ENCODE assay signal across 15 cellular contexts in genomic region chr6:113668712-113669408, GRCh38.
DNase-seq lines count a peak whose midpoint lies in the region; ATAC-seq, FAIRE-seq and TF ChIP-seq lines count a peak whose summit lies in the region.
"Had no signal": no experiment of that assay in that cellular context is flagged by ENCODE, and none has a peak within 500 bp of the region (broad histone marks: within the 10 kb centered on the region; RNA-seq: fewer than 3 reads in every experiment).

No MANE protein-coding gene starts in this region.

- H3K9me3 Mint-ChIP-seq in activated T-cell treated with anti-CD3 and anti-CD28 coated beads, Interleukin-2, amount 50 U/mL, for 24 hours: no peaks in the 10 kb centered on the region
- H3K9me3 Mint-ChIP-seq: activated T-cell treated with anti-CD3 and anti-CD28 coated beads, Interleukin-2, amount 50 U/mL, for 72 hours had no signal

- no peak for TF ChIP-seq CTCF in pancreas (IDR thresholded peaks at IDR 0.05)
- no peak for TF ChIP-seq CTCF in suprapubic skin (IDR thresholded peaks at IDR 0.05)

- no peaks in the 10 kb centered on the region for H3K36me3 ChIP-seq in pancreas
- H3K36me3 ChIP-seq in suprapubic skin: no peaks in the 10 kb centered on the region
- H3K36me3 ChIP-seq: breast epithelium had no signal

- H3K4me1 ChIP-seq in pancreas (peaks cover under 1 to 35% (median 4%) of the 10 kb centered on the region in 3 donors), suprapubic skin (peaks cover 20% of the 10 kb centered on the region)
- H3K4me1 ChIP-seq: breast epithelium had no signal

- peaks cover 14% of the 10 kb centered on the region for H3K27me3 Mint-ChIP-seq in activated T-cell treated with anti-CD3 and anti-CD28 coated beads, Interleukin-2, amount 50 U/mL, for 24 hours

- H3K4me3 ChIP-seq in pancreas (no peak overlapping the region), suprapubic skin (no peak overlapping the region)
- H3K4me3 ChIP-seq: breast epithelium had no signal

- peak; percentile 70 for ATAC-seq in HG02938 (IDR thresholded peaks at IDR 0.05; ENCODE audit: unreplicated experiment)
- peak in 3 of 4 donors; percentile 41 to 46 (median 45) for ATAC-seq in pancreas
- ATAC-seq: activated T-cell treated with anti-CD3 and anti-CD28 coated beads, Interleukin-2, amount 50 U/mL, for 72 hours; naive thymus-derived CD8-positive, alpha-beta T cell had no signal

- FAIRE-seq in pancreas (lab: Jason Lieb, UNC): no peak

- H3K27me3 ChIP-seq in pancreas (no peaks in the 10 kb centered on the region), suprapubic skin (no peaks in the 10 kb centered on the region)
- H3K27me3 ChIP-seq: breast epithelium had no signal

- no peak overlapping the region for H3K27ac Mint-ChIP-seq in activated T-cell treated with anti-CD3 and anti-CD28 coated beads, Interleukin-2, amount 50 U/mL, for 24 hours
- H3K27ac Mint-ChIP-seq: activated T-cell treated with anti-CD3 and anti-CD28 coated beads, Interleukin-2, amount 50 U/mL, for 72 hours; naive thymus-derived CD8-positive, alpha-beta T cell had no signal

- TF ChIP-seq POLR2A in suprapubic skin (IDR thresholded peaks at IDR 0.05): no peak

- H3K9me3 ChIP-seq in pancreas: no peaks in the 10 kb centered on the region
- H3K9me3 ChIP-seq in suprapubic skin: no peaks in the 10 kb centered on the region
- H3K9me3 ChIP-seq: breast epithelium had no signal

- DNase-seq in DMS153 (lab: John Stamatoyannopoulos, UW): peak; percentile 68
- DNase-seq in DMS153 treated with DMSO at 0.1 percent for 48 hours (lab: John Stamatoyannopoulos, UW; ENCODE audit: unreplicated experiment): no peak
- peak; percentile 36 for DNase-seq in NCI-H774 (lab: John Stamatoyannopoulos, UW)
- DNase-seq in pancreas: no peak
- DNase-seq in activated T-cell treated with anti-CD3 and anti-CD28 coated beads, Interleukin-2, amount 50 U/mL, for 24 hours: no peak
- no peak for DNase-seq in OCI-M1 (lab: John Stamatoyannopoulos, UW)
- DNase-seq in suprapubic skin (ENCODE audit: low spot score in 2 of 2): no peak
- DNase-seq: 8988T; activated T-cell treated with anti-CD3 and anti-CD28 coated beads, Interleukin-2, amount 50 U/mL, for 72 hours; DMS79 treated with DMSO at 0.1 percent for 48 hours; HCEC 1CT; naive thymus-derived CD8-positive, alpha-beta T cell; SHP77 had no signal

- 38% methylated on average over 1 of the region's 1 CpG for WGBS in pancreas, 2 donors
- 53% methylated on average over 1 of the region's 1 CpG for WGBS in suprapubic skin

- intact Hi-C loops in pancreas (cut with DNase I): no loop called here

- H3K27ac ChIP-seq in pancreas: peak overlapping the region in 2 of 4 donors; percentile 31 to 55
- H3K27ac ChIP-seq in suprapubic skin: no peak overlapping the region
- H3K27ac ChIP-seq: breast epithelium had no signal

- no peaks in the 10 kb centered on the region for H3K36me3 Mint-ChIP-seq in activated T-cell treated with anti-CD3 and anti-CD28 coated beads, Interleukin-2, amount 50 U/mL, for 24 hours (ENCODE audit: low read depth)
- H3K36me3 Mint-ChIP-seq: naive thymus-derived CD8-positive, alpha-beta T cell had no signal

- H3K4me1 Mint-ChIP-seq in activated T-cell treated with anti-CD3 and anti-CD28 coated beads, Interleukin-2, amount 50 U/mL, for 24 hours (ENCODE audit: low read depth): no peaks in the 10 kb centered on the region

- H3K4me3 Mint-ChIP-seq in activated T-cell treated with anti-CD3 and anti-CD28 coated beads, Interleukin-2, amount 50 U/mL, for 24 hours: no peak overlapping the region
- H3K4me3 Mint-ChIP-seq: activated T-cell treated with anti-CD3 and anti-CD28 coated beads, Interleukin-2, amount 50 U/mL, for 72 hours; naive thymus-derived CD8-positive, alpha-beta T cell had no signal

- no peak for TF ChIP-seq EP300 in suprapubic skin (IDR thresholded peaks at IDR 0.05)

Comparison
In these comparisons a context has a peak if more than half of its experiments do, and no peak if none do; other contexts are left out.
1. DNase-seq: peak in DMS153 (single experiment) and NCI-H774 (single experiment); none in DMS153 treated with DMSO at 0.1 percent for 48 hours (single experiment), pancreas (0 of 6), activated T-cell treated with anti-CD3 and anti-CD28 coated beads, Interleukin-2, amount 50 U/mL, for 24 hours (single experiment), OCI-M1 (single experiment) and suprapubic skin (0 of 2).